Comparison of ENCODE assay signal across 12 cellular contexts in genomic region chr17:27502526-27503324, GRCh38. TPM values are rescaled to one million over a fixed set of nuclear protein-coding genes. Genes with fewer than 3 reads are reported as not detected.
DNase-seq lines count a peak whose midpoint lies in the region; ATAC-seq and TF ChIP-seq lines count a peak whose summit lies in the region.
"Had no signal": no experiment of that assay in that cellular context is flagged by ENCODE, and none has a peak within 500 bp of the region (broad histone marks: within the 10 kb centered on the region; RNA-seq: fewer than 3 reads in every experiment).

No MANE protein-coding gene starts in this region.

- DNase-seq in AG04450 (ENCODE audit: low read depth, low spot score), result peak; percentile 85
- peak; percentile 51 to 53 for DNase-seq in SJSA1 (ENCODE audit: low read depth in 1 of 2, low spot score in 2 of 2)
- DNase-seq in glomerular visceral epithelial cell (ENCODE audit: extremely low spot score), result peak; percentile 81
- peak; percentile 90 for DNase-seq in osteoblast (ENCODE audit: insufficient read length, low spot score, missing footprints)
- DNase-seq in NK-92 (lab: John Stamatoyannopoulos, UW; ENCODE audit: unreplicated experiment), result no peak
- DNase-seq in NCI-H2081 treated with DMSO at 0.1 percent for 48 hours (lab: John Stamatoyannopoulos, UW), result no peak
- DNase-seq in BE2C, result no peak
- DNase-seq: ACHN; MV-4-11; stimulated activated CD4-positive, alpha-beta T cell treated with anti-CD3 and anti-CD28 coated beads, Interleukin-4, amount 100 ng/mL, for 1 hour had no signal

- H3K4me1 ChIP-seq in SJSA1 (replicated peaks) (peaks cover 18% of the 10 kb centered on the region), osteoblast (ENCODE audit: insufficient read depth, low read length) (peaks cover 3% of the 10 kb centered on the region), BE2C (no peaks in the 10 kb centered on the region)

- ATAC-seq in GM21825 (IDR thresholded peaks at IDR 0.05; ENCODE audit: unreplicated experiment), result no peak

- no peaks in the 10 kb centered on the region for H3K79me2 ChIP-seq in osteoblast (ENCODE audit: insufficient read depth, low read length)

- H3K27ac ChIP-seq in AG04450 (ENCODE audit: low read depth, low read length), result peak overlapping the region; percentile 93
- 0 out of 2 replicates have a peak overlapping the region, but pooled peaks have one; percentile 10 for H3K27ac ChIP-seq in SJSA1
- H3K27ac ChIP-seq in osteoblast (ENCODE audit: low read depth, low read length), result peak overlapping the region; percentile 65

- H3K4me2 ChIP-seq in osteoblast (ENCODE audit: insufficient read depth, low read length), result no peak overlapping the region

- H2AFZ ChIP-seq in osteoblast (ENCODE audit: low read length), result no peak overlapping the region

- peaks cover 5% of the 10 kb centered on the region for H4K20me1 ChIP-seq in osteoblast (ENCODE audit: insufficient read depth, low read length)

- H3K27me3 ChIP-seq in AG04450 (ENCODE audit: control insufficient read depth, insufficient read depth, low read length) (no peaks in the 10 kb centered on the region), SJSA1 (replicated peaks) (no peaks in the 10 kb centered on the region), osteoblast (ENCODE audit: insufficient read depth, low read length) (no peaks in the 10 kb centered on the region), BE2C (no peaks in the 10 kb centered on the region)
- H3K27me3 ChIP-seq: ascending aorta had no signal

- no peak overlapping the region for H3K4me3 ChIP-seq in AG04450 (ENCODE audit: low read depth, low read length)
- H3K4me3 ChIP-seq in SJSA1, result no peak overlapping the region
- H3K4me3 ChIP-seq in osteoblast (ENCODE audit: insufficient read depth, low read length), result no peak overlapping the region
- H3K4me3 ChIP-seq in BE2C (ENCODE audit: low read depth, low read length), result no peak overlapping the region
- H3K4me3 ChIP-seq: ascending aorta had no signal

- POLR2A ChIA-PET in AG04450 (lab: Yijun Ruan, JAX), result no interaction called here

- H3K36me3 ChIP-seq in SJSA1, result no peaks in the 10 kb centered on the region
- H3K36me3 ChIP-seq in osteoblast (ENCODE audit: insufficient read depth, low read length), result no peaks in the 10 kb centered on the region
- no peaks in the 10 kb centered on the region for H3K36me3 ChIP-seq in BE2C
- H3K36me3 ChIP-seq: ascending aorta had no signal

- CTCF ChIA-PET in AG04450 (lab: Charles Lee), result no interaction called here

- TF ChIP-seq CTCF in AG04450 (IDR thresholded peaks at IDR 0.05; ENCODE audit: low read depth, low read length) (no peak), osteoblast (IDR thresholded peaks at IDR 0.05; ENCODE audit: extremely low read depth, low read depth, low read length) (no peak), BE2C (IDR thresholded peaks at IDR 0.05; ENCODE audit: low read depth, low read length) (no peak)

- peaks cover 5% of the 10 kb centered on the region for H3K9me3 ChIP-seq in AG04450 (ENCODE audit: control insufficient read depth, insufficient read depth, low read length)
- peaks cover 6% of the 10 kb centered on the region for H3K9me3 ChIP-seq in SJSA1 (replicated peaks)
- peaks cover 3% of the 10 kb centered on the region for H3K9me3 ChIP-seq in osteoblast (ENCODE audit: low read depth, low read length)
- no peaks in the 10 kb centered on the region for H3K9me3 ChIP-seq in BE2C
- H3K9me3 ChIP-seq: ascending aorta had no signal

RNA-seq across cellular contexts. Expression of gene KSR1, which starts 46.5 kb away (rescaled TPM):
- 28.2 and 34.9 TPM in 2 replicates for polyA plus RNA-seq in AG04450 (2011; rRNA removed)
- 56.0 and 69.7 TPM in 2 replicates for polyA minus RNA-seq in AG04450 (2011; rRNA and poly(A)+ RNA removed)
- 5.9 and 7.7 TPM in 2 replicates for total RNA-seq in SJSA1 (2014; rRNA removed; shearing (Covaris generic))
- total RNA-seq in osteoblast, result 6.2 and 6.5 TPM in 2 replicates
- 21.3 TPM for polyA plus RNA-seq in BE2C (2012; ENCODE audit: insufficient read depth, insufficient read length, low read depth)

Comparison
In these comparisons a context has a peak if more than half of its experiments do, and no peak if none do; other contexts are left out.
1. DNase-seq: peak in AG04450 (single experiment), SJSA1 (2 of 2), glomerular visceral epithelial cell (single experiment) and osteoblast (single experiment); none in NK-92 (single experiment), NCI-H2081 treated with DMSO at 0.1 percent for 48 hours (single experiment) and BE2C (single experiment).
2. H3K27ac ChIP-seq: peak in every context shown above with its lines; median percentile 93 in AG04450; 65 in osteoblast; 10 in SJSA1.